Comparison of ENCODE assay signal across 8 cellular contexts in the genomic region with DNA sequence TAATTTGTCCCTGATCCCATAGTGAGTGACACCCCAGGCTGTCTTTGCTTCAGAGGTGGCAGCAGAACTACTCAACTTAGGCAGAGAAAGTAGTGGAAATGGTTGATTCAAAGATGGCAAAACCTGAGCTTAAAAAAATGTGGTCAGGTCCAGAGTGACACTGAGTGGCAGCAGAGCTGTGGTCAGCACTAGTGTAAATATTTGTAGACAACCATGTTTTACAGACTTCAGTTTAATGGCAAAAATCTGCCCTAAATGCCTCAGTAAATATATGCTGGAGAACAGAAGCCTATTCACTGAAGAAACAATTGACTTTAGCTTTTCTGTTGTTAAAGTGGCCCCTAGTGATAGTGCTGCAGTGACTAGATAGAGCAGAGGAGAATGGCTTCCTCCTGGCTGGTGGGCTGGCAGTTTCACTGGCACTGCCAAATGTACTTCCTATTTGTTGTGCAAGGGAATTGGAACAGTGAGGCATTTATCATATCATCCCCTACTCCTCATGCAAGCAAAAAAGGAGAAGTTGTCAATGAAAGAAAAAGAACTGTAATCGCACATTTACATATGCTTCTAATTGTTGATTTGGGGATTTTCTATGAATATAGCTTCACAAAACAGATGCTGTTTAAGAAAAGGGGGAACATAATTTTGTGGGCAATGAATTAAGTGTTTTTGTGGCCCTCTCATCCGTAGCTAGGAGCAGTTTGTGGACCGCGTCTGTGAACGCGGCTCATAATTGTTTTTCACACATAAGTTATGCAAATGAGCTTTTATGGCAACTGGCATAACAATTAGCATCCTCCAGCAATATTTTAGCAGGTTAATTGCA. TPM values are rescaled to one million over a fixed set of nuclear protein-coding genes. Genes with fewer than 3 reads are reported as not detected.
DNase-seq lines count a peak whose midpoint lies in the region; ATAC-seq and TF ChIP-seq lines count a peak whose summit lies in the region.

No MANE protein-coding gene starts in this region.

- H3K9ac ChIP-seq in endodermal cell (ENCODE audit: extremely low read depth, low read length, poor library complexity, severe bottlenecking) (no peak overlapping the region), neuronal stem cell (ENCODE audit: low read depth, low read length, poor library complexity) (no peak overlapping the region)

- no peak overlapping the region for H3K4me2 ChIP-seq in neuronal stem cell (ENCODE audit: insufficient read depth, low read length, poor library complexity, severe bottlenecking)

- ATAC-seq in GM18909 (IDR thresholded peaks at IDR 0.05; ENCODE audit: poor library complexity, unreplicated experiment) (no peak), HG02973 (IDR thresholded peaks at IDR 0.05; ENCODE audit: unreplicated experiment) (no peak)

- H2BK5ac ChIP-seq in neuronal stem cell (ENCODE audit: low read length) = no peak overlapping the region

- no peak for TF ChIP-seq CTCF in endodermal cell (conservative IDR thresholded peaks at IDR 0.05)

- H3K79me1 ChIP-seq in neuronal stem cell (ENCODE audit: low read depth, low read length) = no peaks in the 10 kb centered on the region

- no peak overlapping the region for H3K14ac ChIP-seq in neuronal stem cell (ENCODE audit: low read length)

- H3K18ac ChIP-seq in neuronal stem cell (ENCODE audit: low read length) = no peak overlapping the region

- no peaks in the 10 kb centered on the region for H3K27me3 Mint-ChIP-seq in endodermal cell (ENCODE audit: insufficient read depth)

- no peak overlapping the region for H3K23ac ChIP-seq in neuronal stem cell (ENCODE audit: low read depth, low read length, poor library complexity)

- H3K4ac ChIP-seq in neuronal stem cell (ENCODE audit: low read length) = no peak overlapping the region

- no peaks in the 10 kb centered on the region for H3K36me3 Mint-ChIP-seq in endodermal cell (ENCODE audit: low read depth)

- H3K27ac Mint-ChIP-seq in endodermal cell = peak overlapping the region; percentile 75

- H3K4me1 ChIP-seq in endodermal cell (ENCODE audit: control insufficient read depth, insufficient read depth, low read length) (peaks cover 23% of the 10 kb centered on the region), neuronal stem cell (ENCODE audit: control insufficient read depth in 2 of 2, insufficient read depth in 1 of 2, low read depth in 1 of 2, low read length in 2 of 2) (peaks cover 16 to 53% of the 10 kb centered on the region in 2 donors)

- no peak overlapping the region for H4K8ac ChIP-seq in neuronal stem cell (ENCODE audit: low read depth, low read length)

- no peak overlapping the region for H2AK5ac ChIP-seq in neuronal stem cell (ENCODE audit: low read depth, low read length)

- peak overlapping the region; percentile 68 for H3K4me3 ChIP-seq in endodermal cell (ENCODE audit: low read length)
- no peak overlapping the region for H3K4me3 ChIP-seq in neuronal stem cell (ENCODE audit: low read length in 2 of 2)

- H3K9me3 ChIP-seq in endodermal cell (ENCODE audit: control insufficient read depth, low read length) (no peaks in the 10 kb centered on the region), neuronal stem cell (replicated peaks in 1 of 2; ENCODE audit: control insufficient read depth in 2 of 2, insufficient read depth in 1 of 2, low read depth in 1 of 2, low read length in 2 of 2) (no peaks in the 10 kb centered on the region)

- DNase-seq in NCI-H510A treated with DMSO at 0.1 percent for 48 hours (lab: John Stamatoyannopoulos, UW) = peak; percentile 15
- DNase-seq in NCI-H510A (lab: John Stamatoyannopoulos, UW) = no peak
- peak; percentile 32 for DNase-seq in NCI-H82 treated with DMSO at 0.1 percent for 48 hours (lab: John Stamatoyannopoulos, UW; ENCODE audit: unreplicated experiment)
- DNase-seq in endodermal cell = peak; percentile 50
- no peak for DNase-seq in neuronal stem cell (ENCODE audit: low spot score)
- DNase-seq in activated effector memory CD4-positive, alpha-beta T cell treated with Interleukin-2 at 50 U/mL for 16 hours = no peak

- no peak overlapping the region for H2BK15ac ChIP-seq in neuronal stem cell (ENCODE audit: low read length)

- peaks cover 51% of the 10 kb centered on the region for H3K4me1 Mint-ChIP-seq in endodermal cell

- H2BK12ac ChIP-seq in neuronal stem cell (ENCODE audit: low read length) = no peak overlapping the region

- no peak overlapping the region for H2BK120ac ChIP-seq in neuronal stem cell (ENCODE audit: low read depth, low read length)

- no peak overlapping the region for H4K91ac ChIP-seq in neuronal stem cell (ENCODE audit: low read depth, low read length, poor library complexity)

- peaks cover 4% of the 10 kb centered on the region for H3K36me3 ChIP-seq in endodermal cell (ENCODE audit: control insufficient read depth, insufficient read depth, low read length)
- peaks cover 0 to 15% of the 10 kb centered on the region in 2 donors for H3K36me3 ChIP-seq in neuronal stem cell (replicated peaks in 1 of 2; ENCODE audit: control insufficient read depth in 2 of 2, insufficient read depth in 2 of 2, low read length in 2 of 2)

- H3K9me3 Mint-ChIP-seq in endodermal cell = no peaks in the 10 kb centered on the region

- H3K4me3 Mint-ChIP-seq in endodermal cell = peak overlapping the region; percentile 29

- peak overlapping the region; percentile 39 for H3K27ac ChIP-seq in endodermal cell (ENCODE audit: low read depth, low read length)
- peak overlapping the region; percentile 60 for H3K27ac ChIP-seq in neuronal stem cell (replicated peaks; ENCODE audit: low read length)

- 35 to 67% methylated on average over 5 to 6 of the region's 6 CpGs for WGBS in endodermal cell (ENCODE audit: insufficient coverage in 1 of 2, insufficient read length in 1 of 2), 2 experiments
- WGBS in neuronal stem cell (ENCODE audit: extremely low coverage in 2 of 2, insufficient read length in 2 of 2, insufficient replicate concordance in 1 of 2), 2 donors = no CpG with 5 or more reads among the region's 6 CpGs

- H2AFZ ChIP-seq in neuronal stem cell (ENCODE audit: low read length) = no peak overlapping the region

- H3K27me3 ChIP-seq in endodermal cell (ENCODE audit: control insufficient read depth, insufficient read depth, low read length, poor library complexity, severe bottlenecking) = no peaks in the 10 kb centered on the region
- H3K27me3 ChIP-seq in neuronal stem cell (ENCODE audit: control insufficient read depth in 3 of 3, insufficient read depth in 3 of 3, low read depth in 1 of 3, low read length in 3 of 3) = no peaks in the 10 kb centered on the region

RNA-seq across cellular contexts. Expression of a gene that starts 12.0 kb away (rescaled TPM):
- total RNA-seq in endodermal cell = 10 to 100 TPM; 37.5 to 46.1 TPM
- polyA plus RNA-seq in endodermal cell (2013, experiment 1 of 2) = 107 TPM
- polyA plus RNA-seq in endodermal cell (2013, experiment 2 of 2) = 101 TPM
- polyA plus RNA-seq in neuronal stem cell (2013, experiment 1 of 2) = 48.8 TPM
- 53.4 TPM for polyA plus RNA-seq in neuronal stem cell (2013, experiment 2 of 2)

RNA-seq across cellular contexts. Expression of a gene that starts 52.2 kb away (rescaled TPM):
- total RNA-seq in endodermal cell = 10 to 100 TPM; 75.3 to 91.6 TPM
- polyA plus RNA-seq in endodermal cell (2013, experiment 1 of 2) = 52.4 TPM
- 56.3 TPM for polyA plus RNA-seq in endodermal cell (2013, experiment 2 of 2)
- polyA plus RNA-seq in neuronal stem cell (2013, experiment 1 of 2) = 52.6 TPM
- 49.3 TPM for polyA plus RNA-seq in neuronal stem cell (2013, experiment 2 of 2)

Comparison
In these comparisons a context has a peak if more than half of its experiments do, and no peak if none do; other contexts are left out.
1. DNase-seq: peak in NCI-H510A treated with DMSO at 0.1 percent for 48 hours (single experiment), NCI-H82 treated with DMSO at 0.1 percent for 48 hours (single experiment) and endodermal cell (single experiment); none in NCI-H510A (single experiment), neuronal stem cell (single experiment) and activated effector memory CD4-positive, alpha-beta T cell treated with Interleukin-2 at 50 U/mL for 16 hours (single experiment).